ENCODE assay signal across 10 cellular contexts in genomic region chr16:23785842-23786241, GRCh38. TPM values are rescaled to one million over a fixed set of nuclear protein-coding genes. Genes with fewer than 3 reads are reported as not detected.
"Had no signal": no experiment of that assay in that cellular context is flagged by ENCODE, and none has a peak within 500 bp of the region (broad histone marks: within the 10 kb centered on the region; RNA-seq: fewer than 3 reads in every experiment).

No MANE protein-coding gene starts in this region.

- DNase-seq: GOT3, H9, HCEC 1CT, Kasumi-1, KG1 had no signal

- ATAC-seq: HepG2 had no signal

- H3K27ac ChIP-seq: HL-60 had no signal

- FAIRE-seq: H54, HepG2 had no signal

RNA-seq across cellular contexts. Expression of gene CHP2, which starts 31.0 kb away (rescaled TPM):
- total RNA-seq: HepG2, HT1080 had no signal
- polyA plus RNA-seq: HepG2, IgD-negative memory B cell had no signal

RNA-seq across cellular contexts. Expression of gene PRKCB, which starts 49.9 kb away (rescaled TPM):
- total RNA-seq: HepG2, HT1080 had no signal
